ENCODE assay signal across 16 cellular contexts in the genomic region with DNA sequence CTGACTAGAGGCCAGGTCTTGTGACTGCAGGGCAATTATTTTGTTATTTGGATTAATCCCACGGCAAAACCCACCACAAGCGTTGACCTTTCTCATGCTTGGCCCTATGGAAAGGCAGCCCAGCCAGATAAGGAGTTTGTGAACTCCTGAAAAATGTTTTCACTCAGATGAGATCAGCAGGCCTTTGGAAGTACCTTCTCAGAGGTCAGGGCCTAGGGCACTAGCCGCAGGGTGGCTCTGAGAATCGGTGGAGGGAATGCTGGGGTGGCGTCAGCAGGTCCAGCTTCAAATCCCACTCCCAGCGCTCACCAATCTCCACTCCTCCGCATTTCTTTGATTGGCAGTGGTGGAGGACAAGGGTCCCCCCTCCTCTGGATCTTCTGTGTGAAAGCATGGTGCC.
"Had no signal": no experiment of that assay in that cellular context is flagged by ENCODE, and none has a peak within 500 bp of the region (broad histone marks: within the 10 kb centered on the region; RNA-seq: fewer than 3 reads in every experiment).

No MANE protein-coding gene starts in this region.

- ATAC-seq: heart right ventricle, lower lobe of right lung, natural killer cell, right lobe of liver had no signal

- H3K4me3 ChIP-seq: dorsolateral prefrontal cortex, gastrocnemius medialis, heart right ventricle, left ventricle myocardium inferior, lower lobe of right lung, ovary, prostate gland, right lobe of liver, upper lobe of left lung, uterus had no signal

- DNase-seq: cortex of kidney; effector CD8-positive, alpha-beta T cell; gastrocnemius medialis; heart right ventricle; hypothalamus; left ventricle myocardium inferior; natural killer cell; nucleus accumbens; ovary; right lobe of liver; stimulated activated naive CD4-positive, alpha-beta T cell; upper lobe of left lung; uterus had no signal
